In genomic region chr11:126011220-126011619, GRCh38 we compare ENCODE assay signal across 16 cellular contexts.
"Had no signal": no experiment of that assay in that cellular context is flagged by ENCODE, and none has a peak within 500 bp of the region (broad histone marks: within the 10 kb centered on the region; RNA-seq: fewer than 3 reads in every experiment).

No MANE protein-coding gene starts in this region.

- H3K27me3 ChIP-seq: foreskin keratinocyte had no signal

- ATAC-seq: activated CD8-positive, alpha-beta T cell treated with anti-CD3 and anti-CD28 coated beads, Interleukin-2, amount 10 ng/mL, durations not matched to agents 7 days and 5 days; foreskin keratinocyte; natural killer cell; stimulated activated effector memory CD8-positive, alpha-beta T cell treated with anti-CD3 and anti-CD28 coated beads, Interleukin-12 subunit alpha, Interleukin-12 subunit beta, amount 100 ng/mL, for 72 hours had no signal

- H3K4me3 ChIP-seq: thoracic aorta had no signal

- H3K4me1 ChIP-seq: foreskin keratinocyte had no signal

- H3K9me3 ChIP-seq: thoracic aorta had no signal

- DNase-seq: activated CD4-positive, alpha-beta T cell treated with anti-CD3 and anti-CD28 coated beads, Interleukin-2, amount 10 ng/mL, durations not matched to agents 24 days and 14 days; activated CD4-positive, CD25-positive, alpha-beta regulatory T cell; activated CD8-positive, alpha-beta memory T cell treated with anti-CD3 and anti-CD28 coated beads, Interleukin-2, amount 50 U/mL, for 48 hours; activated CD8-positive, alpha-beta T cell treated with anti-CD3 and anti-CD28 coated beads, Interleukin-2, amount 10 ng/mL, durations not matched to agents 7 days and 5 days; activated gamma-delta T cell treated with Interleukin-2 at 50 U/mL for 16 hours; amniotic stem cell; effector CD8-positive, alpha-beta T cell; glutamatergic neuron; mesenchymal stem cell; natural killer cell; nucleus accumbens; posterior cingulate gyrus; retina had no signal

- H3K27ac ChIP-seq: foreskin keratinocyte, thoracic aorta had no signal

- H3K36me3 ChIP-seq: thoracic aorta had no signal
